In genomic region chr12:23204933-23205778, GRCh38 we compare ENCODE assay signal across 8 cellular contexts.
DNase-seq lines count a peak whose midpoint lies in the region; ATAC-seq, FAIRE-seq and TF ChIP-seq lines count a peak whose summit lies in the region.

No MANE protein-coding gene starts in this region.

- no peak overlapping the region for H3K9ac ChIP-seq in KMS-11

- CTCF ChIA-PET in GM10248 (lab: Yijun Ruan, JAX) (interaction anchor here (0.6 to 3.0 kb wide), 23 partner anchors 8 to 1925 kb away, joined by 3 to 14 read pairs (median 4); no protein-coding TSS in a partner anchor), RWPE1 (lab: Yijun Ruan, JAX) (interaction anchor here (0.6 to 0.7 kb wide), 2 partner anchors 136 to 429 kb away, joined by 3 read pairs; no protein-coding TSS in a partner anchor)

- no peaks in the 10 kb centered on the region for H3K9me3 Mint-ChIP-seq in naive B cell

- no peak overlapping the region for H3K27ac Mint-ChIP-seq in naive B cell

- H3K4me1 Mint-ChIP-seq in naive B cell = no peaks in the 10 kb centered on the region

- H3K4me2 ChIP-seq in KMS-11 = no peak overlapping the region

- H3K4me3 ChIP-seq in H7 (ENCODE audit: insufficient read depth, low read depth, low read length) (no peak overlapping the region), KMS-11 (IDR thresholded peaks at IDR 0.05; ENCODE audit: insufficient read depth, low read depth, low read length) (no peak overlapping the region)

- H3K27me3 Mint-ChIP-seq in naive B cell = peaks cover 0 to 26% (median 7%) of the 10 kb centered on the region in 3 donors

- no peaks in the 10 kb centered on the region for H3K36me3 Mint-ChIP-seq in naive B cell

- H3K27ac ChIP-seq in KMS-11 (no peak overlapping the region), RWPE1 (no peak overlapping the region)

- H4K20me1 ChIP-seq in KMS-11 (ENCODE audit: insufficient read depth) = no peaks in the 10 kb centered on the region

- POLR2A ChIA-PET in GM10248 (lab: Yijun Ruan, JAX) (no interaction called here), RWPE1 (lab: Yijun Ruan, JAX; ENCODE audit: low non-redundant PET) (no interaction called here)

- no peak for TF ChIP-seq POLR2A in erythroblast (IDR thresholded peaks at IDR 0.05; ENCODE audit: low read length)

- no peaks in the 10 kb centered on the region for H3K36me3 ChIP-seq in H7 (replicated peaks; ENCODE audit: control insufficient read depth, insufficient read depth, low read length)
- no peaks in the 10 kb centered on the region for H3K36me3 ChIP-seq in KMS-11 (ENCODE audit: insufficient read depth)

- no peak overlapping the region for H2AFZ ChIP-seq in KMS-11 (ENCODE audit: low read depth)

- no peaks in the 10 kb centered on the region for H3K4me1 ChIP-seq in KMS-11 (ENCODE audit: low read depth, poor library complexity, severe bottlenecking)

- DNase-seq in GM10248 (ENCODE audit: extremely low spot score) (peak; percentile 56), H7 (peak; percentile 26), RWPE1 (ENCODE audit: low spot score) (peak; percentile 51), erythroblast (lab: John Stamatoyannopoulos, UW) (peak; percentile 33 to 64), naive B cell (peak; percentile 46), activated gamma-delta T cell (lab: John Stamatoyannopoulos, UW) (no peak)

- TF ChIP-seq CTCF in GM10248 (IDR thresholded peaks at IDR 0.05; ENCODE audit: control extremely low read depth, extremely low read depth, low read depth, missing control alignments) (peak; percentile 93), KMS-11 (conservative IDR thresholded peaks at IDR 0.05; ENCODE audit: low read depth, low read length) (peak; percentile 89), RWPE1 (conservative IDR thresholded peaks at IDR 0.05; ENCODE audit: low read depth) (peak; percentile 72)

- ATAC-seq in naive B cell (ENCODE audit: low read depth in 2 of 2) = peak; percentile 62 to 73

- H3K27me3 ChIP-seq in H7 (ENCODE audit: control insufficient read depth, insufficient read depth, low read length) = no peaks in the 10 kb centered on the region
- H3K27me3 ChIP-seq in KMS-11 (ENCODE audit: insufficient read depth, low read depth) = no peaks in the 10 kb centered on the region

- peak; percentile 95 for FAIRE-seq in A204.1 (lab: Jason Lieb, UNC)

- H3K79me2 ChIP-seq in KMS-11 (ENCODE audit: insufficient read depth, low read depth) = no peaks in the 10 kb centered on the region

- H3K4me3 Mint-ChIP-seq in naive B cell = no peak overlapping the region
